Comparison of ENCODE assay signal across 15 cellular contexts in genomic region chr10:97095701-97096300, GRCh38.
DNase-seq lines count a peak whose midpoint lies in the region; ATAC-seq and TF ChIP-seq lines count a peak whose summit lies in the region.
"Had no signal": no experiment of that assay in that cellular context is flagged by ENCODE, and none has a peak within 500 bp of the region (broad histone marks: within the 10 kb centered on the region; RNA-seq: fewer than 3 reads in every experiment).

No MANE protein-coding gene starts in this region.

- DNase-seq in activated T-cell treated with anti-CD3 and anti-CD28 coated beads, Interleukin-2, amount 50 U/mL, for 72 hours: no peak
- no peak for DNase-seq in activated T-cell treated with anti-CD3 and anti-CD28 coated beads, Interleukin-2, amount 50 U/mL, for 1 hour
- DNase-seq in NCI-H2171 treated with DMSO at 0.1 percent for 48 hours (lab: John Stamatoyannopoulos, UW) (peak; percentile 85), right atrium auricular region (ENCODE audit: low spot score) (no peak), HuH-7 (ENCODE audit: low spot score) (no peak), HuH-7.5 (ENCODE audit: low spot score) (no peak)
- DNase-seq: activated CD4-positive, alpha-beta T cell treated with anti-CD3 and anti-CD28 coated beads for 4 hours; IMR-90; NCI-H226; stomach had no signal

- no peaks in the 10 kb centered on the region for H3K9me3 Mint-ChIP-seq in activated T-cell treated with anti-CD3 and anti-CD28 coated beads, Interleukin-2, amount 50 U/mL, for 72 hours
- H3K9me3 Mint-ChIP-seq in stimulated activated memory B cell treated with anti-CD40 and anti-IgM and Interleukin-4, amounts not matched to agents 10 μg/mL and 1 μg/mL and 100 μg/mL, for 72 hours: no peaks in the 10 kb centered on the region

- no peak overlapping the region for H3K4me3 ChIP-seq in right atrium auricular region
- H3K4me3 ChIP-seq: lung, skin epidermis, stomach had no signal

- H3K36me3 ChIP-seq in right atrium auricular region: no peaks in the 10 kb centered on the region
- H3K36me3 ChIP-seq: stomach had no signal

- TF ChIP-seq CTCF in right atrium auricular region (IDR thresholded peaks at IDR 0.05): no peak

- H3K27me3 ChIP-seq in right atrium auricular region: no peaks in the 10 kb centered on the region

- no peaks in the 10 kb centered on the region for H3K36me3 Mint-ChIP-seq in activated T-cell treated with anti-CD3 and anti-CD28 coated beads, Interleukin-2, amount 50 U/mL, for 72 hours (ENCODE audit: insufficient read depth in 2 of 2)
- no peaks in the 10 kb centered on the region for H3K36me3 Mint-ChIP-seq in stimulated activated memory B cell treated with anti-CD40 and anti-IgM and Interleukin-4, amounts not matched to agents 10 μg/mL and 1 μg/mL and 100 μg/mL, for 72 hours

- peaks cover 13% of the 10 kb centered on the region for H3K4me1 Mint-ChIP-seq in activated T-cell treated with anti-CD3 and anti-CD28 coated beads, Interleukin-2, amount 50 U/mL, for 72 hours (ENCODE audit: low read depth)
- peaks cover 22% of the 10 kb centered on the region for H3K4me1 Mint-ChIP-seq in stimulated activated memory B cell treated with anti-CD40 and anti-IgM and Interleukin-4, amounts not matched to agents 10 μg/mL and 1 μg/mL and 100 μg/mL, for 72 hours

- H3K4me1 ChIP-seq in right atrium auricular region: peaks cover 0 to 23% of the 10 kb centered on the region in 2 donors

- H3K27me3 Mint-ChIP-seq in activated T-cell treated with anti-CD3 and anti-CD28 coated beads, Interleukin-2, amount 50 U/mL, for 72 hours (ENCODE audit: low read depth): peaks cover 23% of the 10 kb centered on the region
- peaks cover 70% of the 10 kb centered on the region for H3K27me3 Mint-ChIP-seq in stimulated activated memory B cell treated with anti-CD40 and anti-IgM and Interleukin-4, amounts not matched to agents 10 μg/mL and 1 μg/mL and 100 μg/mL, for 72 hours

- H3K27ac Mint-ChIP-seq in activated T-cell treated with anti-CD3 and anti-CD28 coated beads, Interleukin-2, amount 50 U/mL, for 72 hours: no peak overlapping the region
- H3K27ac Mint-ChIP-seq in stimulated activated memory B cell treated with anti-CD40 and anti-IgM and Interleukin-4, amounts not matched to agents 10 μg/mL and 1 μg/mL and 100 μg/mL, for 72 hours: no peak overlapping the region

- H3K9me3 ChIP-seq in right atrium auricular region: no peaks in the 10 kb centered on the region

- peak overlapping the region; percentile 20 to 33 for H3K4me3 Mint-ChIP-seq in activated T-cell treated with anti-CD3 and anti-CD28 coated beads, Interleukin-2, amount 50 U/mL, for 72 hours
- H3K4me3 Mint-ChIP-seq in stimulated activated memory B cell treated with anti-CD40 and anti-IgM and Interleukin-4, amounts not matched to agents 10 μg/mL and 1 μg/mL and 100 μg/mL, for 72 hours: peak overlapping the region; percentile 19

- ATAC-seq in activated T-cell treated with anti-CD3 and anti-CD28 coated beads, Interleukin-2, amount 50 U/mL, for 72 hours (replicated peaks in 1 of 2): no peak
- no peak for ATAC-seq in stimulated activated memory B cell treated with anti-CD40 and anti-IgM and Interleukin-4, amounts not matched to agents 10 μg/mL and 1 μg/mL and 100 μg/mL, for 72 hours
- ATAC-seq in GM18498 (IDR thresholded peaks at IDR 0.05; ENCODE audit: unreplicated experiment): no peak
- ATAC-seq: Panc1 had no signal

- peak overlapping the region; percentile 42 to 70 for H3K27ac ChIP-seq in right atrium auricular region
- H3K27ac ChIP-seq: skin epidermis, stomach had no signal
